In genomic region chr19:7902796-7903243, GRCh38 we compare ENCODE assay signal across 8 cellular contexts. TPM values are rescaled to one million over a fixed set of nuclear protein-coding genes. Genes with fewer than 3 reads are reported as not detected.
DNase-seq lines count a peak whose midpoint lies in the region; ATAC-seq and TF ChIP-seq lines count a peak whose summit lies in the region.

No MANE protein-coding gene starts in this region.

- H3K4me3 Mint-ChIP-seq in activated naive CD8-positive, alpha-beta T cell treated with anti-CD3 and anti-CD28 coated beads, Interleukin-2, amount 10 ng/mL, durations not matched to agents 7 days and 5 days = peak overlapping the region; percentile 90

- 0% methylated on average over 4 of the region's 20 CpGs for WGBS in right lobe of liver (ENCODE audit: insufficient coverage, low coverage, low lambda C conversion rate, missing lambda C conversion rate)
- 8 to 15% methylated on average over 11 to 18 of the region's 20 CpGs for WGBS in upper lobe of left lung, 2 donors

- H3K36me3 ChIP-seq in right lobe of liver = no peaks in the 10 kb centered on the region
- H3K36me3 ChIP-seq in upper lobe of left lung = peaks cover 0 to 17% (median 11%) of the 10 kb centered on the region in 4 donors

- intact Hi-C loops in right lobe of liver (cut with DNase I) = loop anchor here in 1 of 2 donors (10.0 kb wide), 1 partner anchor 48 kb away; no protein-coding TSS in a partner anchor

- no peak for TF ChIP-seq EP300 in upper lobe of left lung (IDR thresholded peaks at IDR 0.05)

- ATAC-seq in activated naive CD8-positive, alpha-beta T cell treated with anti-CD3 and anti-CD28 coated beads, Interleukin-2, amount 10 ng/mL, durations not matched to agents 7 days and 5 days (ENCODE audit: low read depth) = no peak
- ATAC-seq in right lobe of liver = peak; percentile 6 to 30 (median 15)
- ATAC-seq in upper lobe of left lung (ENCODE audit: low FRiP score in 2 of 2) = peak in 1 of 2 donors; percentile 5
- ATAC-seq in GM21526 (IDR thresholded peaks at IDR 0.05; ENCODE audit: low FRiP score, unreplicated experiment) = no peak
- no peak for ATAC-seq in HG03108 (IDR thresholded peaks at IDR 0.05; ENCODE audit: unreplicated experiment)

- POLR2A ChIA-PET in activated naive CD8-positive, alpha-beta T cell treated with anti-CD3 and anti-CD28 coated beads, Interleukin-2, amount 10 ng/mL, durations not matched to agents 7 days and 5 days (lab: Charles Lee) = interaction anchor here (0.8 to 1.6 kb wide), 11 partner anchors 10 to 364 kb away, joined by 3 to 22 read pairs (median 4); partner anchors contain the start of genes SNAPC2 and TIMM44

- no peaks in the 10 kb centered on the region for H3K27me3 Mint-ChIP-seq in activated naive CD8-positive, alpha-beta T cell treated with anti-CD3 and anti-CD28 coated beads, Interleukin-2, amount 10 ng/mL, durations not matched to agents 7 days and 5 days

- TF ChIP-seq POLR2A in right lobe of liver (IDR thresholded peaks at IDR 0.05) = no peak
- TF ChIP-seq POLR2A in upper lobe of left lung (IDR thresholded peaks at IDR 0.05) = no peak

- H3K27ac Mint-ChIP-seq in activated naive CD8-positive, alpha-beta T cell treated with anti-CD3 and anti-CD28 coated beads, Interleukin-2, amount 10 ng/mL, durations not matched to agents 7 days and 5 days = peak overlapping the region; percentile 92

- peak overlapping the region; percentile 88 for H3K27ac ChIP-seq in 22Rv1
- peak overlapping the region; percentile 62 to 83 (median 75) for H3K27ac ChIP-seq in right lobe of liver
- H3K27ac ChIP-seq in upper lobe of left lung = peak overlapping the region; percentile 82 to 90 (median 87)

- H3K4me3 ChIP-seq in HFF-Myc (replicated peaks; ENCODE audit: low read depth, low read length) (peak overlapping the region; percentile 94), right lobe of liver (peak overlapping the region; percentile 61 to 83 (median 82)), upper lobe of left lung (peak overlapping the region; percentile 30 to 99 (median 82))

- peaks cover 2% of the 10 kb centered on the region for H3K36me3 Mint-ChIP-seq in activated naive CD8-positive, alpha-beta T cell treated with anti-CD3 and anti-CD28 coated beads, Interleukin-2, amount 10 ng/mL, durations not matched to agents 7 days and 5 days

- no peaks in the 10 kb centered on the region for H3K9me3 Mint-ChIP-seq in activated naive CD8-positive, alpha-beta T cell treated with anti-CD3 and anti-CD28 coated beads, Interleukin-2, amount 10 ng/mL, durations not matched to agents 7 days and 5 days

- peaks cover 0 to 20% (median 6%) of the 10 kb centered on the region in 4 donors for H3K4me1 ChIP-seq in right lobe of liver
- peaks cover 31 to 44% (median 33%) of the 10 kb centered on the region in 4 donors for H3K4me1 ChIP-seq in upper lobe of left lung

- H3K9me3 ChIP-seq in right lobe of liver (no peaks in the 10 kb centered on the region), upper lobe of left lung (no peaks in the 10 kb centered on the region)

- DNase-seq in HFF-Myc (ENCODE audit: extremely low read depth, low read depth) = no peak
- DNase-seq in activated naive CD8-positive, alpha-beta T cell treated with anti-CD3 and anti-CD28 coated beads, Interleukin-2, amount 10 ng/mL, durations not matched to agents 7 days and 5 days = no peak
- peak; percentile 41 to 72 (median 58) for DNase-seq in right lobe of liver
- DNase-seq in upper lobe of left lung = peak in 1 of 2 donors; percentile 74
- no peak for DNase-seq in NCI-H2081 treated with DMSO at 0.1 percent for 48 hours (lab: John Stamatoyannopoulos, UW)

- H3K27me3 ChIP-seq in right lobe of liver = no peaks in the 10 kb centered on the region
- H3K27me3 ChIP-seq in upper lobe of left lung = no peaks in the 10 kb centered on the region

- H3K4me1 Mint-ChIP-seq in activated naive CD8-positive, alpha-beta T cell treated with anti-CD3 and anti-CD28 coated beads, Interleukin-2, amount 10 ng/mL, durations not matched to agents 7 days and 5 days = peaks cover 15% of the 10 kb centered on the region

- TF ChIP-seq CTCF in 22Rv1 (IDR thresholded peaks at IDR 0.05) = no peak
- TF ChIP-seq CTCF in HFF-Myc (IDR thresholded peaks at IDR 0.05; ENCODE audit: low read depth, low read length, missing control alignments) = no peak
- TF ChIP-seq CTCF in right lobe of liver (IDR thresholded peaks at IDR 0.05) = no peak
- TF ChIP-seq CTCF in upper lobe of left lung (IDR thresholded peaks at IDR 0.05) = no peak

RNA-seq across cellular contexts. Expression of gene MAP2K7, which starts 0.9 kb away (rescaled TPM):
- total RNA-seq in activated naive CD8-positive, alpha-beta T cell treated with anti-CD3 and anti-CD28 coated beads, Interleukin-2, amount 10 ng/mL, durations not matched to agents 7 days and 5 days = 10 to 100 TPM; 46.8 to 46.9 TPM
- total RNA-seq in right lobe of liver = 10 to 100 TPM in 5 of 6 experiments, 1 to 10 TPM in 1; 9.7 to 22.1 (median 15.6) TPM
- 10 to 100 TPM; 21.1 to 61.8 (median 33.0) TPM for total RNA-seq in upper lobe of left lung

RNA-seq across cellular contexts. Expression of gene TGFBR3L, which starts 11.8 kb away (rescaled TPM):
- 1 to 10 TPM; 2.2 to 3.6 TPM for total RNA-seq in activated naive CD8-positive, alpha-beta T cell treated with anti-CD3 and anti-CD28 coated beads, Interleukin-2, amount 10 ng/mL, durations not matched to agents 7 days and 5 days
- total RNA-seq in right lobe of liver (1 to 10 TPM in 3 of 6 experiments, under 1 TPM in 3; 0.42 to 2.9 (median 1.3) TPM), upper lobe of left lung (1 to 10 TPM in 1 of 6 donors, under 1 TPM in 1, not detected in 4; 0.37 to 1.1 TPM)

RNA-seq across cellular contexts. Expression of gene LRRC8E, which starts 14.5 kb away (rescaled TPM):
- not detected for total RNA-seq in activated naive CD8-positive, alpha-beta T cell treated with anti-CD3 and anti-CD28 coated beads, Interleukin-2, amount 10 ng/mL, durations not matched to agents 7 days and 5 days
- total RNA-seq in right lobe of liver (1 to 10 TPM; 1.5 to 9.6 (median 3.5) TPM), upper lobe of left lung (10 to 100 TPM in 1 of 6 donors, 1 to 10 TPM in 5; 1.0 to 11.7 (median 6.9) TPM)

RNA-seq across cellular contexts. Expression of gene SNAPC2, which starts 17.3 kb away (rescaled TPM):
- total RNA-seq in activated naive CD8-positive, alpha-beta T cell treated with anti-CD3 and anti-CD28 coated beads, Interleukin-2, amount 10 ng/mL, durations not matched to agents 7 days and 5 days = 10 to 100 TPM; 18.3 to 20.7 TPM
- 1 to 10 TPM; 3.5 to 7.8 (median 5.2) TPM for total RNA-seq in right lobe of liver
- total RNA-seq in upper lobe of left lung = 10 to 100 TPM in 5 of 6 donors, 1 to 10 TPM in 1; 5.2 to 28.0 (median 19.2) TPM

RNA-seq across cellular contexts. Expression of gene CTXN1, which starts 23.1 kb away (rescaled TPM):
- total RNA-seq in activated naive CD8-positive, alpha-beta T cell treated with anti-CD3 and anti-CD28 coated beads, Interleukin-2, amount 10 ng/mL, durations not matched to agents 7 days and 5 days = not detected
- under 1 TPM in 2 of 6 experiments, not detected in 4; 0.18 to 0.49 TPM for total RNA-seq in right lobe of liver
- total RNA-seq in upper lobe of left lung = 10 to 100 TPM in 3 of 6 donors, 1 to 10 TPM in 3; 1.2 to 28.3 (median 13.4) TPM

Comparison
In these comparisons a context has a peak if more than half of its experiments do, and no peak if none do; other contexts are left out.
1. DNase-seq: peak in right lobe of liver (3 of 3); none in HFF-Myc (single experiment), activated naive CD8-positive, alpha-beta T cell treated with anti-CD3 and anti-CD28 coated beads, Interleukin-2, amount 10 ng/mL, durations not matched to agents 7 days and 5 days (single experiment) and NCI-H2081 treated with DMSO at 0.1 percent for 48 hours (single experiment).
2. ATAC-seq: peak in right lobe of liver (4 of 4); none in activated naive CD8-positive, alpha-beta T cell treated with anti-CD3 and anti-CD28 coated beads, Interleukin-2, amount 10 ng/mL, durations not matched to agents 7 days and 5 days (single experiment), GM21526 (single experiment) and HG03108 (single experiment).
3. Peak in every context shown above with its lines, with median percentiles within 50 percentile points of each other: H3K27ac ChIP-seq and H3K4me3 ChIP-seq.